ENCODE assay signal across 8 cellular contexts in the genomic region with DNA sequence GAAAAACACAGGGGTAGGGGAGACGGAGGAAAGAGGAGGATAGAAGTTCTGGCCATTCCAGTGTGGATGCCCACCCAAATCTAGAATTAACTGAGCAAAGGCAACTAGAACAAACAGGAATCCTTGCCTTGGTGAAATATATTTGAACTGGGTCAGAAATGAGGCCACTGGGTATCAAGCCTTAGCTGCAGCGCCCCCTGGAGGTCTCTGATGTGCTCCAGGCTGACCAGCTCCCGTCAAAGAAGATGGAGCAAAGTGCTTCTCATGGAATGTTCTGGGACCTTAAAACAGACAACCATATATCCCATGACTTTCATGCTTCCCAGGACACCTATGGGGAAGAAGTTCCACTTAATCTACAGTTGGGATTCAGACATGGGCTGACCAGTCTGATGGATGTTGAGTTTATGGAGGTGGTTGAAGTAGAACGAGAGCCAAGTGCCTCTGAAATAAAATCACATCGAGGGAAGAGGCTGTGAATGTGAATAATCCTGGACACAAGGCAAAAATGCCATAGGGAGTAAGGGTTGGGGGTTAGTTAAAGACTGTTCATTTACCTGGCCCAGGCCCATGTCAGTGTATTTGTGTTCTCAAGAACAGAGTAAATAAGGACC. TPM values are rescaled to one million over a fixed set of nuclear protein-coding genes. Genes with fewer than 3 reads are reported as not detected.
DNase-seq lines count a peak whose midpoint lies in the region; ATAC-seq and TF ChIP-seq lines count a peak whose summit lies in the region.

No MANE protein-coding gene starts in this region.

- H3K9me3 Mint-ChIP-seq in Calu3 (ENCODE audit: low read depth, unreplicated experiment): peaks cover 7% of the 10 kb centered on the region

- BruUV-seq in Calu3 (replicated peaks; lab: Mats Ljungman, UMichigan): no TSS peak

- intact Hi-C loops in Calu3 (cut with micrococcal nuclease; ENCODE audit: unreplicated experiment) (loop anchor here (5.0 kb wide), 1 partner anchor 114 kb away; no protein-coding TSS in a partner anchor), left lung (cut with DNase I) (no loop called here)

- peaks cover 98% of the 10 kb centered on the region for H3K27me3 Mint-ChIP-seq in Calu3 (ENCODE audit: unreplicated experiment)

- ATAC-seq in left lung (peak; percentile 90), HG02610 (IDR thresholded peaks at IDR 0.05; ENCODE audit: unreplicated experiment) (no peak), HG03354 (IDR thresholded peaks at IDR 0.05; ENCODE audit: poor library complexity, severe bottlenecking, unreplicated experiment) (no peak)

- TF ChIP-seq CTCF in Calu3 (IDR thresholded peaks at IDR 0.05; ENCODE audit: unreplicated experiment) (peak; percentile 69), LNCAP (IDR thresholded peaks at IDR 0.05) (peak; percentile 64), WI38 (IDR thresholded peaks at IDR 0.05; ENCODE audit: low read depth, low read length) (peak; percentile 60), left lung (IDR thresholded peaks at IDR 0.05) (peak; percentile 66 to 79)

- H3K36me3 Mint-ChIP-seq in Calu3 (ENCODE audit: insufficient read depth, unreplicated experiment): no peaks in the 10 kb centered on the region

- H3K27me3 ChIP-seq in left lung: peaks cover 0 to 11% of the 10 kb centered on the region in 2 donors

- peaks cover 0 to 16% of the 10 kb centered on the region in 2 donors for H3K9me3 ChIP-seq in left lung

- no peak overlapping the region for H3K27ac ChIP-seq in left lung

- no peaks in the 10 kb centered on the region for H3K36me3 ChIP-seq in left lung

- no peaks in the 10 kb centered on the region for H3K4me1 ChIP-seq in left lung

- no peaks in the 10 kb centered on the region for H3K4me1 Mint-ChIP-seq in Calu3 (ENCODE audit: low read depth, unreplicated experiment)

- no peak overlapping the region for H3K27ac Mint-ChIP-seq in Calu3 (ENCODE audit: unreplicated experiment)

- CTCF ChIA-PET in Calu3 (lab: Charles Lee): interaction anchor here (0.6 to 2.0 kb wide), 16 partner anchors 9 to 126 kb away, joined by 3 to 12 read pairs (median 4); a partner anchor contains a TSS

- peak; percentile 85 for DNase-seq in Calu3
- peak; percentile 13 for DNase-seq in central memory CD4-positive, alpha-beta T cell
- peak; percentile 70 to 87 for DNase-seq in left lung
- peak; percentile 38 to 42 for DNase-seq in stimulated activated CD8-positive, alpha-beta memory T cell treated with anti-CD3 and anti-CD28 coated beads, Interleukin-15, amount 100 ng/mL, for 48 hours (ENCODE audit: low read depth in 2 of 2)

- H3K4me3 Mint-ChIP-seq in Calu3 (ENCODE audit: low read depth, unreplicated experiment): no peak overlapping the region

- H3K4me3 ChIP-seq in WI38 (ENCODE audit: low read depth, low read length): no peak overlapping the region
- no peak overlapping the region for H3K4me3 ChIP-seq in left lung

RNA-seq across cellular contexts. Expression of a gene that starts 50.4 kb away (rescaled TPM):
- total RNA-seq in Calu3 (2022): 12.0 and 18.3 TPM in 2 replicates
- total RNA-seq in left lung: 100 to 1,000 TPM; 206 to 326 TPM

RNA-seq across cellular contexts. Expression of a gene that starts 52.8 kb away (rescaled TPM):
- total RNA-seq in Calu3 (2022) (29.2 and 46.4 TPM in 2 replicates), left lung (100 to 1,000 TPM; 354 to 476 TPM)

Comparison
In these comparisons a context has a peak if more than half of its experiments do, and no peak if none do; other contexts are left out.
1. DNase-seq: peak in every context shown above with its lines; median percentile 85 in Calu3; 78 in left lung; 40 in stimulated activated CD8-positive, alpha-beta memory T cell treated with anti-CD3 and anti-CD28 coated beads, Interleukin-15, amount 100 ng/mL, for 48 hours; 13 in central memory CD4-positive, alpha-beta T cell.
2. RNA of a gene that starts 50.4 kb away (total RNA-seq): 206 to 326 TPM in left lung; 12.0 to 18.3 TPM in Calu3; every median in the first group is over 10 times any median in the second.
3. Peak in every context shown above with its lines, with median percentiles within 50 percentile points of each other: CTCF ChIP-seq.